14 cellular contexts compared by ENCODE assay signal in the genomic region with DNA sequence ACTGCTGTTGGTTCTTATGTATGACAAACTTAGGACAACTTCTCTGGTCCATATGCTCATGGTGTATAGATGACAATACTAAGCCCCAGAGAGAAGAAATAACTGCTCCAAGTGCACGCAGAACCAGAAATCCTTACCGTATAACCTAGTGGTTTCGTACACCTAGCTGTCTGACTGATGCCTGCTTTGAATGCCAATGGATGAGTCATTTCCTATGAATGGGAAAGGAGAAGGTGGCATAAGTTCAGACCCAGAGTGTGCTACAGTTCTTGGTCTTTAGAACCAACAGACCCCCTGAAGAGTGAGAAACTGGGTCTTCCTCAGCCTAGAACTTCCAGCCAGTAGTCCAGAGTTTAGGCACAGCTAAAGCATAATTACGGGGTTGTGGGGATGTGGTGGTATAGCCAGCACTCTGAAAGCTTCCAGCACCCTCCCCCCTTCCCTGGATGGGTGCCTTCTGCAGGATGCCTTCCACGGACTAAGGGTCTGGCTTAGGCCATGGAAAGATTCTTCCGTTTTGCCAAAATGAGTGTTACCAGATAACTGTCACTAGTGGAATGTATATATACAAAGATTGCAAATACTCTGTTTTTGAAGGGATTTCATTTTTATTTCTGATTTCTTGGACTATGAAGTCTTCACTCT.
DNase-seq lines count a peak whose midpoint lies in the region; ATAC-seq and TF ChIP-seq lines count a peak whose summit lies in the region.
"Had no signal": no experiment of that assay in that cellular context is flagged by ENCODE, and none has a peak within 500 bp of the region (broad histone marks: within the 10 kb centered on the region; RNA-seq: fewer than 3 reads in every experiment).

No MANE protein-coding gene starts in this region.

- no peak for TF ChIP-seq CTCF in activated CD8-positive, alpha-beta T cell treated with anti-CD3 and anti-CD28 coated beads for 36 hours (IDR thresholded peaks at IDR 0.05)

- no peak overlapping the region for H3K4me3 Mint-ChIP-seq in activated T-helper 1 cell treated with anti-CD3 and anti-CD28 coated beads, Interleukin-12 subunit alpha, Interleukin-12 subunit beta, Interleukin-2, Interleukin-4 antibody, amounts not matched to agents 30 ng/mL and 10 ng/mL and 1 ng/mL, durations not matched to agents 14 hours and 24 hours and 36 hours
- no peak overlapping the region for H3K4me3 Mint-ChIP-seq in activated CD8-positive, alpha-beta T cell treated with anti-CD3 and anti-CD28 coated beads for 36 hours
- H3K4me3 Mint-ChIP-seq: activated CD4-positive, alpha-beta memory T cell treated with anti-CD3 and anti-CD28 coated beads, Interleukin-2, amount 10 ng/mL, durations not matched to agents 7 days and 5 days; stimulated activated effector memory CD8-positive, alpha-beta T cell treated with anti-CD3 and anti-CD28 coated beads, Interleukin-12 subunit alpha, Interleukin-12 subunit beta, amount 100 ng/mL, for 72 hours had no signal

- no peaks in the 10 kb centered on the region for H3K4me1 Mint-ChIP-seq in activated T-helper 1 cell treated with anti-CD3 and anti-CD28 coated beads, Interleukin-12 subunit alpha, Interleukin-12 subunit beta, Interleukin-2, Interleukin-4 antibody, amounts not matched to agents 30 ng/mL and 10 ng/mL and 1 ng/mL, durations not matched to agents 14 hours and 24 hours and 36 hours (ENCODE audit: low read depth)
- no peaks in the 10 kb centered on the region for H3K4me1 Mint-ChIP-seq in activated CD8-positive, alpha-beta T cell treated with anti-CD3 and anti-CD28 coated beads for 36 hours (ENCODE audit: low read depth)
- H3K4me1 Mint-ChIP-seq: activated CD4-positive, alpha-beta memory T cell treated with anti-CD3 and anti-CD28 coated beads, Interleukin-2, amount 10 ng/mL, durations not matched to agents 7 days and 5 days had no signal

- DNase-seq in ACHN = peak; percentile 62
- peak; percentile 85 for DNase-seq in HT1080 (ENCODE audit: low read depth)
- DNase-seq in amniotic epithelial cell (ENCODE audit: low read depth) = peak; percentile 24
- DNase-seq in kidney tubule cell (ENCODE audit: low spot score) = peak; percentile 77
- DNase-seq in OCI-M2 (lab: John Stamatoyannopoulos, UW; ENCODE audit: unreplicated experiment) = no peak
- DNase-seq in activated T-helper 1 cell treated with anti-CD3 and anti-CD28 coated beads, Interleukin-12 subunit alpha, Interleukin-12 subunit beta, Interleukin-2, Interleukin-4 antibody, amounts not matched to agents 30 ng/mL and 10 ng/mL and 1 ng/mL, durations not matched to agents 14 hours and 24 hours and 36 hours (ENCODE audit: low spot score) = no peak
- no peak for DNase-seq in activated CD8-positive, alpha-beta T cell treated with anti-CD3 and anti-CD28 coated beads for 36 hours
- DNase-seq: activated CD4-positive, alpha-beta memory T cell treated with anti-CD3 and anti-CD28 coated beads, Interleukin-2, amount 10 ng/mL, durations not matched to agents 7 days and 5 days; activated effector memory CD4-positive, alpha-beta T cell treated with Interleukin-2 at 50 U/mL for 16 hours; foreskin fibroblast; stimulated activated CD4-positive, alpha-beta T cell treated with anti-CD3 and anti-CD28 coated beads, Interleukin-4, amount 100 ng/mL, for 4 hours; upper lobe of left lung had no signal

- no peaks in the 10 kb centered on the region for H3K36me3 Mint-ChIP-seq in activated T-helper 1 cell treated with anti-CD3 and anti-CD28 coated beads, Interleukin-12 subunit alpha, Interleukin-12 subunit beta, Interleukin-2, Interleukin-4 antibody, amounts not matched to agents 30 ng/mL and 10 ng/mL and 1 ng/mL, durations not matched to agents 14 hours and 24 hours and 36 hours (ENCODE audit: low read depth)
- no peaks in the 10 kb centered on the region for H3K36me3 Mint-ChIP-seq in activated CD8-positive, alpha-beta T cell treated with anti-CD3 and anti-CD28 coated beads for 36 hours (ENCODE audit: low read depth)
- H3K36me3 Mint-ChIP-seq: stimulated activated effector memory CD8-positive, alpha-beta T cell treated with anti-CD3 and anti-CD28 coated beads, Interleukin-12 subunit alpha, Interleukin-12 subunit beta, amount 100 ng/mL, for 72 hours had no signal

- no peak for ATAC-seq in activated CD8-positive, alpha-beta T cell treated with anti-CD3 and anti-CD28 coated beads for 36 hours
- no peak for ATAC-seq in HG02884 (IDR thresholded peaks at IDR 0.05; ENCODE audit: unreplicated experiment)

- H3K27ac Mint-ChIP-seq in activated T-helper 1 cell treated with anti-CD3 and anti-CD28 coated beads, Interleukin-12 subunit alpha, Interleukin-12 subunit beta, Interleukin-2, Interleukin-4 antibody, amounts not matched to agents 30 ng/mL and 10 ng/mL and 1 ng/mL, durations not matched to agents 14 hours and 24 hours and 36 hours = no peak overlapping the region
- H3K27ac Mint-ChIP-seq in activated CD8-positive, alpha-beta T cell treated with anti-CD3 and anti-CD28 coated beads for 36 hours = no peak overlapping the region
- H3K27ac Mint-ChIP-seq: activated CD4-positive, alpha-beta memory T cell treated with anti-CD3 and anti-CD28 coated beads, Interleukin-2, amount 10 ng/mL, durations not matched to agents 7 days and 5 days; stimulated activated effector memory CD8-positive, alpha-beta T cell treated with anti-CD3 and anti-CD28 coated beads, Interleukin-12 subunit alpha, Interleukin-12 subunit beta, amount 100 ng/mL, for 72 hours had no signal

- intact Hi-C loops in activated T-helper 1 cell treated with anti-CD3 and anti-CD28 coated beads, Interleukin-12 subunit alpha, Interleukin-12 subunit beta, Interleukin-2, Interleukin-4 antibody, amounts not matched to agents 30 ng/mL and 10 ng/mL and 1 ng/mL, durations not matched to agents 14 hours and 24 hours and 36 hours (cut with micrococcal nuclease) = no loop called here
- intact Hi-C loops in activated CD8-positive, alpha-beta T cell treated with anti-CD3 and anti-CD28 coated beads for 36 hours (cut with micrococcal nuclease) = no loop called here

- peaks cover 2% of the 10 kb centered on the region for H3K27me3 Mint-ChIP-seq in activated T-helper 1 cell treated with anti-CD3 and anti-CD28 coated beads, Interleukin-12 subunit alpha, Interleukin-12 subunit beta, Interleukin-2, Interleukin-4 antibody, amounts not matched to agents 30 ng/mL and 10 ng/mL and 1 ng/mL, durations not matched to agents 14 hours and 24 hours and 36 hours (ENCODE audit: insufficient read depth)
- H3K27me3 Mint-ChIP-seq in activated CD8-positive, alpha-beta T cell treated with anti-CD3 and anti-CD28 coated beads for 36 hours = no peaks in the 10 kb centered on the region
- H3K27me3 Mint-ChIP-seq: activated CD4-positive, alpha-beta memory T cell treated with anti-CD3 and anti-CD28 coated beads, Interleukin-2, amount 10 ng/mL, durations not matched to agents 7 days and 5 days had no signal

- CTCF ChIA-PET in activated CD8-positive, alpha-beta T cell treated with anti-CD3 and anti-CD28 coated beads for 36 hours (lab: Charles Lee) = no interaction called here

- POLR2A ChIA-PET in activated CD8-positive, alpha-beta T cell treated with anti-CD3 and anti-CD28 coated beads for 36 hours (lab: Charles Lee) = interaction anchor here (0.6 kb wide), 1 partner anchor 178 kb away, joined by 4 read pairs; no protein-coding TSS in a partner anchor

- in situ Hi-C loops in ACHN (cut with HindIII; ENCODE audit: low pct_ligation_motif_present, low pct_unique_long_range_greater_than_20kb, low sequenced_read_pairs) = no loop called here

- no peaks in the 10 kb centered on the region for H3K9me3 Mint-ChIP-seq in activated T-helper 1 cell treated with anti-CD3 and anti-CD28 coated beads, Interleukin-12 subunit alpha, Interleukin-12 subunit beta, Interleukin-2, Interleukin-4 antibody, amounts not matched to agents 30 ng/mL and 10 ng/mL and 1 ng/mL, durations not matched to agents 14 hours and 24 hours and 36 hours
- H3K9me3 Mint-ChIP-seq in activated CD8-positive, alpha-beta T cell treated with anti-CD3 and anti-CD28 coated beads for 36 hours = no peaks in the 10 kb centered on the region
- H3K9me3 Mint-ChIP-seq: activated CD4-positive, alpha-beta memory T cell treated with anti-CD3 and anti-CD28 coated beads, Interleukin-2, amount 10 ng/mL, durations not matched to agents 7 days and 5 days; stimulated activated effector memory CD8-positive, alpha-beta T cell treated with anti-CD3 and anti-CD28 coated beads, Interleukin-12 subunit alpha, Interleukin-12 subunit beta, amount 100 ng/mL, for 72 hours had no signal

Comparison
In these comparisons a context has a peak if more than half of its experiments do, and no peak if none do; other contexts are left out.
1. DNase-seq: peak in ACHN (single experiment), HT1080 (single experiment), amniotic epithelial cell (single experiment) and kidney tubule cell (single experiment); none in OCI-M2 (single experiment), activated T-helper 1 cell treated with anti-CD3 and anti-CD28 coated beads, Interleukin-12 subunit alpha, Interleukin-12 subunit beta, Interleukin-2, Interleukin-4 antibody, amounts not matched to agents 30 ng/mL and 10 ng/mL and 1 ng/mL, durations not matched to agents 14 hours and 24 hours and 36 hours (single experiment) and activated CD8-positive, alpha-beta T cell treated with anti-CD3 and anti-CD28 coated beads for 36 hours (single experiment).